In genomic region chr7:134986363-134987231, GRCh38 we compare ENCODE assay signal across 8 cellular contexts. TPM values are rescaled to one million over a fixed set of nuclear protein-coding genes. Genes with fewer than 3 reads are reported as not detected.
DNase-seq lines count a peak whose midpoint lies in the region; ATAC-seq and TF ChIP-seq lines count a peak whose summit lies in the region.

TSS of gene AGBL3 (plus strand) at chr7:134986508. CDS start at chr7:134987934, 1,426 bp downstream.

- POLR2A ChIA-PET in BJ (lab: Charles Lee) = interaction anchor here (0.6 kb wide), 1 partner anchor 676 kb away, joined by 3 read pairs; the partner anchor contains the start of gene STMP1

- ATAC-seq in HG03442 (IDR thresholded peaks at IDR 0.05; ENCODE audit: unreplicated experiment) = peak; percentile 91

- TF ChIP-seq CTCF in BJ (IDR thresholded peaks at IDR 0.05; ENCODE audit: insufficient read depth, low read depth, low read length) (peak; percentile 79), coronary artery (IDR thresholded peaks at IDR 0.05) (peak; percentile 15)

- CTCF ChIA-PET in BJ (lab: Yijun Ruan, JAX) = interaction anchor here (0.6 to 3.8 kb wide), 28 partner anchors 9 to 763 kb away, joined by 3 to 21 read pairs (median 3); partner anchors contain the start of genes CYREN and TMEM140

- peak; percentile 86 for DNase-seq in BJ (ENCODE audit: low read depth)
- peak; percentile 72 for DNase-seq in GM19238 (ENCODE audit: insufficient read length, low spot score)
- DNase-seq in NCI-H510A treated with DMSO at 0.1 percent for 48 hours (lab: John Stamatoyannopoulos, UW) = peak; percentile 69
- peak; percentile 93 for DNase-seq in activated CD4-positive, alpha-beta T cell treated with anti-CD3 and anti-CD28 coated beads for 48 hours
- DNase-seq in coronary artery (ENCODE audit: low spot score) = peak; percentile 99
- peak; percentile 99 for DNase-seq in left kidney (ENCODE audit: low read depth, low spot score)
- DNase-seq in stimulated activated CD4-positive, alpha-beta T cell treated with anti-CD3 and anti-CD28 coated beads, Interleukin-2, amount 100 ng/mL, for 24 hours = peak; percentile 90 to 93

- H3K4me3 ChIP-seq in BJ (ENCODE audit: low read depth, low read length) = peak within 1 kb of the TSS; percentile 57
- H3K4me3 ChIP-seq in coronary artery = peak within 1 kb of the TSS; percentile 94

- H3K27ac ChIP-seq in coronary artery = peak within 1 kb of the TSS; percentile 94 to 95

- H3K36me3 ChIP-seq in BJ (ENCODE audit: control insufficient read depth, insufficient read depth, low read length) = no peaks in the 10 kb centered on the region

- H3K27me3 ChIP-seq in BJ (ENCODE audit: control insufficient read depth, insufficient read depth, low read length) = no peaks in the 10 kb centered on the region

RNA-seq across cellular contexts. Expression of gene AGBL3, which starts in this region (rescaled TPM):
- polyA plus RNA-seq in BJ (2011; rRNA removed) = 0.32 and 0.80 TPM in 2 replicates
- 0.21 and 0.47 TPM in 2 replicates for polyA minus RNA-seq in BJ (2011; rRNA and poly(A)+ RNA removed)

Comparison
In these comparisons a context has a peak if more than half of its experiments do, and no peak if none do; other contexts are left out.
1. Peak in every context shown above with its lines: DNase-seq, ATAC-seq, H3K4me3 ChIP-seq and H3K27ac ChIP-seq.
2. Peak in DNase-seq and H3K4me3 ChIP-seq in BJ; RNA of the gene not detected or under 1 TPM.